In the genomic region with DNA sequence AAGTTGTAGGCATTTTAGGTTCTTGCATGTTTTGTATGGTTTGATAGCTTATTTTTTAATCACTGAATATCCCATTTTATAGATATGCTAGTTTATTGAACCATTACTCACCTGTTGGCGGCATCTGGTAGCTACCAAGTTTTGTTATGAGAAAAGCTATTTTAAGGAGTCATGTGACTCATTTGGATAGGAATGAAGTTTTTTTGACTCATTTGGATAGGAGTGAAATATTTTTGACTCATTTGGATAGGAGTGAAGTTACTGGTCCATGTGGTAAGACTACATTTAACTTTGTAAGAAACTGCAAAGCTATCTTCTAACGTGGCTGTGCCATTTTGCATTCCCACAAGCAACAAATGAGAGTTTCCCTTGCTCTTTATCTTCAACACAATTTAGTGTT, we compare ENCODE assay signal across 8 cellular contexts. TPM values are rescaled to one million over a fixed set of nuclear protein-coding genes. Genes with fewer than 3 reads are reported as not detected.
A peak's percentile ranks its signal among the peaks of the same experiment; 100 is the strongest.
DNase-seq lines count a peak whose midpoint lies in the region; ATAC-seq, FAIRE-seq and TF ChIP-seq lines count a peak whose summit lies in the region.
"Not testable (repeated sequence)": the region's sequence is repeated elsewhere in the genome, so short reads cannot be mapped to it uniquely, and the experiment has no call there.

No MANE protein-coding gene starts in this region.

- not testable (repeated sequence) for TF ChIP-seq RAD21 in K562 (CRISPR knock-in tag; conservative IDR thresholded peaks at IDR 0.05 in 1 of 2, IDR thresholded peaks at IDR 0.05 in 1 of 2)

- not testable (repeated sequence) for TF ChIP-seq CTCF in K562 (IDR thresholded peaks at IDR 0.05 in 2 of 3, conservative IDR thresholded peaks at IDR 0.05 in 1 of 3; ENCODE audit: insufficient read depth in 2 of 3, low read depth in 1 of 3, low read length in 3 of 3)

- H3K9me1 ChIP-seq in K562 (ENCODE audit: control insufficient read depth, insufficient read depth, low read length), result not testable (repeated sequence)

- H2AFZ ChIP-seq in K562 (ENCODE audit: low read depth, low read length), result not testable (repeated sequence)

- in situ Hi-C loops in K562 (cut with MboI), result loop anchor here (5.0 kb wide), 1 partner anchor 122 kb away; no protein-coding TSS in a partner anchor

- H4K20me1 ChIP-seq in K562 (replicated peaks; ENCODE audit: control insufficient read depth, insufficient read depth, low read length), result not testable (repeated sequence)

- POLR2A ChIA-PET in K562 (lab: Yijun Ruan, JAX), result not testable (repeated sequence)

- BruUV-seq in K562 (replicated peaks; lab: Mats Ljungman, UMichigan), result TSS peak; percentile 82

- not testable (repeated sequence) for H3K79me2 ChIP-seq in K562 (ENCODE audit: control insufficient read depth, insufficient read depth, low read length)

- not testable (repeated sequence) for H3K4me1 ChIP-seq in K562 (replicated peaks in 1 of 2; ENCODE audit: control insufficient read depth in 2 of 2, insufficient read depth in 2 of 2, low read length in 2 of 2)

- FAIRE-seq in H54 (lab: Jason Lieb, UNC), result peak; percentile 77
- not testable (repeated sequence) for FAIRE-seq in K562 (lab: Jason Lieb, UNC)

- TF ChIP-seq POLR2A in H54 (IDR thresholded peaks at IDR 0.05; ENCODE audit: low read depth, low read length); K562 (conservative IDR thresholded peaks at IDR 0.05): not testable (repeated sequence)

- not testable (repeated sequence) for H3K27me3 ChIP-seq in K562 (ENCODE audit: control insufficient read depth in 2 of 2, insufficient read depth in 2 of 2, low read length in 2 of 2)

- not testable (repeated sequence) for H3K9me3 Mint-ChIP-seq in activated T-cell treated with anti-CD3 and anti-CD28 coated beads, Interleukin-2, amount 50 U/mL, for 4 hours

- WGBS in K562 (ENCODE audit: insufficient coverage, low coverage, missing lambda C conversion rate), result 37% methylated on average over 2 of the region's 2 CpGs

- intact Hi-C loops in K562 (cut with micrococcal nuclease), result not testable (repeated sequence)

- not testable (repeated sequence) for H3K9me3 ChIP-seq in K562 (replicated peaks; ENCODE audit: control insufficient read depth, insufficient read depth, low read depth, low read length)

- not testable (repeated sequence) for H3K36me3 ChIP-seq in K562 (ENCODE audit: control insufficient read depth, insufficient read depth, low read length)

- DNase-seq in AG08396 (ENCODE audit: low spot score) (peak; percentile 2), GM04503 (ENCODE audit: low read depth) (peak; percentile 13), RPMI7951 (ENCODE audit: low read depth) (peak; percentile 1), kidney tubule cell (ENCODE audit: low spot score) (peak; percentile 1)
- DNase-seq in H54 (ENCODE audit: insufficient read length, low spot score); activated T-cell treated with anti-CD3 and anti-CD28 coated beads, Interleukin-2, amount 50 U/mL, for 4 hours; K562 (ENCODE audit: extremely low read depth in 1 of 4, low spot score in 3 of 4): not testable (repeated sequence)

- H3K9ac ChIP-seq in K562 (ENCODE audit: insufficient read depth in 1 of 2, low read depth in 2 of 2, low read length in 2 of 2), result not testable (repeated sequence)

- not testable (repeated sequence) for H3K4me2 ChIP-seq in K562 (ENCODE audit: insufficient read depth, low read length)

- not testable (repeated sequence) for H3K27me3 Mint-ChIP-seq in activated T-cell treated with anti-CD3 and anti-CD28 coated beads, Interleukin-2, amount 50 U/mL, for 4 hours (ENCODE audit: low read depth)

- CTCF ChIA-PET in K562 (lab: Yijun Ruan, JAX; ENCODE audit: low intra/inter-chr PET ratio), result not testable (repeated sequence)

- not testable (repeated sequence) for H3K36me3 Mint-ChIP-seq in activated T-cell treated with anti-CD3 and anti-CD28 coated beads, Interleukin-2, amount 50 U/mL, for 4 hours (ENCODE audit: insufficient read depth)

- not testable (repeated sequence) for H3K4me3 ChIP-seq in K562

- peak; percentile 48 for ATAC-seq in HG03432 (IDR thresholded peaks at IDR 0.05; ENCODE audit: unreplicated experiment)
- ATAC-seq in activated T-cell treated with anti-CD3 and anti-CD28 coated beads, Interleukin-2, amount 50 U/mL, for 4 hours, result peak; percentile 72 to 73
- not testable (repeated sequence) for ATAC-seq in K562

- H3K4me3 Mint-ChIP-seq in activated T-cell treated with anti-CD3 and anti-CD28 coated beads, Interleukin-2, amount 50 U/mL, for 4 hours, result not testable (repeated sequence)

- not testable (repeated sequence) for TF ChIP-seq EP300 in K562 (IDR thresholded peaks at IDR 0.05; ENCODE audit: low read length)

- not testable (repeated sequence) for H3K4me1 Mint-ChIP-seq in activated T-cell treated with anti-CD3 and anti-CD28 coated beads, Interleukin-2, amount 50 U/mL, for 4 hours (ENCODE audit: low read depth)

- H3K27ac ChIP-seq in K562 (ENCODE audit: extremely low read depth, low read depth, low read length), result not testable (repeated sequence)

TF ChIP-seq in K562, 482 proteins besides CTCF, POLR2A, EP300 and RAD21:
- TF ChIP-seq, protein P1, sequence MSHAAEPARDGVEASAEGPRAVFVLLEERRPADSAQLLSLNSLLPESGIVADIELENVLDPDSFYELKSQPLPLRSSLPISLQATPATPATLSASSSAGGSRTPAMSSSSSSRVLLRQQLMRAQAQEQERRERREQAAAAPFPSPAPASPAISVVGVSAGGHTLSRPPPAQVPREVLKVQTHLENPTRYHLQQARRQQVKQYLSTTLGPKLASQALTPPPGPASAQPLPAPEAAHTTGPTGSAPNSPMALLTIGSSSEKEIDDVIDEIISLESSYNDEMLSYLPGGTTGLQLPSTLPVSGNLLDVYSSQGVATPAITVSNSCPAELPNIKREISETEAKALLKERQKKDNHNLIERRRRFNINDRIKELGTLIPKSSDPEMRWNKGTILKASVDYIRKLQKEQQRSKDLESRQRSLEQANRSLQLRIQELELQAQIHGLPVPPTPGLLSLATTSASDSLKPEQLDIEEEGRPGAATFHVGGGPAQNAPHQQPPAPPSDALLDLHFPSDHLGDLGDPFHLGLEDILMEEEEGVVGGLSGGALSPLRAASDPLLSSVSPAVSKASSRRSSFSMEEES (CRISPR knock-in tag; IDR thresholded peaks at IDR 0.05), result peak; percentile 90
- TF ChIP-seq TOE1 (IDR thresholded peaks at IDR 0.05; ENCODE audit: borderline replicate concordance), result peak; percentile 57; the same call in 1 of the 2 replicates
- TF ChIP-seq TOE1 (CRISPR knock-in tag; IDR thresholded peaks at IDR 0.05; ENCODE audit: borderline replicate concordance, low read depth), result not testable (repeated sequence)
TF ChIP-seq in K562: peak in this region for 2; not testable (repeated sequence) for 480.

RNA-seq across cellular contexts. Expression of a gene that starts 28.1 kb away (rescaled TPM):
- total RNA-seq in RPMI7951 (2014; rRNA removed; shearing (Covaris generic)), result 0.24 and 0.29 TPM in 2 replicates
- total RNA-seq in activated T-cell treated with anti-CD3 and anti-CD28 coated beads, Interleukin-2, amount 50 U/mL, for 4 hours, result under 1 TPM; 0.30 to 0.53 (median 0.33) TPM
- total RNA-seq in K562 (2011; cell fraction: chromatin; rRNA removed; ENCODE audit: low replicate concordance), result 1.0 and 1.1 TPM in 2 replicates
- total RNA-seq in K562 (2011; cell fraction: nucleolus; rRNA removed), result 1.2 and 1.8 TPM in 2 replicates
- total RNA-seq in K562 (2011; cell fraction: nucleoplasm; rRNA removed), result 0.46 and 0.51 TPM in 2 replicates
- total RNA-seq in K562 (2014; rRNA removed) (2.5 and 3.3 TPM in 2 replicates), K562 (2014; rRNA removed; fragmentation: Illumina TruSeq; extraction: Trizol) (0.22 and 0.47 TPM in 2 replicates), K562 (2015; rRNA removed; fragmentation: Illumina TruSeq; extraction: Trizol) (0.80 and 0.87 TPM in 2 replicates), K562 (2021) (1.4 and 2.3 TPM in 2 replicates)
- polyA plus RNA-seq in K562 (2011; rRNA removed) (0.40 and 0.42 TPM in 2 replicates), K562 (2014; fragmentation: Illumina TruSeq; extraction: Trizol) (0.79 and 1.3 TPM in 2 replicates), K562 (2014; fragmentation: Nextera tagmentation; extraction: Ambion mirVana) (not detected), K562 (2014; rRNA removed) (0.90 and 1.6 TPM in 2 replicates)
- 0.40 and 0.63 TPM in 2 replicates for polyA plus RNA-seq in K562 (2011; cell fraction: cytosol; rRNA removed)
- 0.56 and 0.90 TPM in 2 replicates for polyA plus RNA-seq in K562 (2011; cell fraction: nucleus; rRNA removed)
- 2.0 and 2.6 TPM in 2 replicates for polyA plus RNA-seq in K562 (2012)
- polyA minus RNA-seq in K562 (2011; rRNA and poly(A)+ RNA removed), result 0.27 and 0.32 TPM in 2 replicates
- 0.29 and 1.3 TPM in 2 replicates for polyA minus RNA-seq in K562 (2011; cell fraction: cytosol; rRNA and poly(A)+ RNA removed)
- polyA minus RNA-seq in K562 (2011; cell fraction: nucleus; rRNA and poly(A)+ RNA removed), result 0.44 and 0.54 TPM in 2 replicates
